23 cellular contexts compared by ENCODE assay signal in genomic region chr11:26204110-26204509, GRCh38.
"Had no signal": no experiment of that assay in that cellular context is flagged by ENCODE, and none has a peak within 500 bp of the region (broad histone marks: within the 10 kb centered on the region; RNA-seq: fewer than 3 reads in every experiment).

No MANE protein-coding gene starts in this region.

- H3K9me3 ChIP-seq: esophagus squamous epithelium, mucosa of descending colon had no signal

- H3K27ac ChIP-seq: epithelial cell of prostate, esophagus squamous epithelium, heart right ventricle, skin epidermis had no signal

- H3K36me3 ChIP-seq: esophagus squamous epithelium, heart right ventricle had no signal

- H3K4me1 ChIP-seq: esophagus squamous epithelium, heart right ventricle had no signal

- ATAC-seq: activated CD4-positive, alpha-beta T cell treated with anti-CD3 and anti-CD28 coated beads for 36 hours; activated naive CD4-positive, alpha-beta T cell treated with anti-CD3 and anti-CD28 coated beads, Interleukin-2, amount 50 U/mL, for 72 hours; activated T-cell treated with anti-CD3 and anti-CD28 coated beads, Interleukin-2, amount 50 U/mL, for 72 hours; heart right ventricle; left lobe of liver; mucosa of descending colon; natural killer cell treated with Interleukin-12 subunit alpha and Interleukin-12 subunit beta and Interleukin-15 and Interleukin-18, amount 100 ng/mL, for 72 hours; sciatic nerve; stimulated activated effector memory CD8-positive, alpha-beta T cell treated with anti-CD3 and anti-CD28 coated beads, Interleukin-12 subunit alpha, Interleukin-12 subunit beta, amount 100 ng/mL, for 72 hours had no signal

- H3K27me3 ChIP-seq: esophagus squamous epithelium, heart right ventricle had no signal

- H3K4me3 ChIP-seq: esophagus squamous epithelium, heart right ventricle, mucosa of descending colon, skin epidermis had no signal

- DNase-seq: activated CD4-positive, alpha-beta T cell treated with anti-CD3 and anti-CD28 coated beads for 36 hours; activated CD4-positive, CD25-positive, alpha-beta regulatory T cell; activated naive CD4-positive, alpha-beta T cell; activated T-cell treated with anti-CD3 and anti-CD28 coated beads for 4 hours; activated T-cell treated with anti-CD3 and anti-CD28 coated beads, Interleukin-2, amount 50 U/mL, for 72 hours; anterior cingulate cortex; dermis blood vessel endothelial cell; effector CD8-positive, alpha-beta T cell; esophagus squamous epithelium; foreskin melanocyte; heart right ventricle; kidney glomerular epithelial cell; mucosa of descending colon; retina; stimulated activated CD4-positive, alpha-beta T cell treated with anti-CD3 and anti-CD28 coated beads, Interleukin-12 subunit alpha, Interleukin-12 subunit beta, amount 100 ng/mL, for 4 hours; stimulated activated CD4-positive, alpha-beta T cell treated with anti-CD3 and anti-CD28 coated beads, Interleukin-4, amount 100 ng/mL, for 24 hours had no signal
